In genomic region chr10:110396284-110396651, GRCh38 we compare ENCODE assay signal across 2 cellular contexts.
TF ChIP-seq lines count a peak whose summit lies in the region.

No MANE protein-coding gene starts in this region.

TF ChIP-seq in IMR-90, 13 proteins besides CTCF, POLR2A, EP300 and RAD21 (continued from another document):
- no peak for TF ChIP-seq MAZ (IDR thresholded peaks at IDR 0.05; ENCODE audit: borderline replicate concordance, low read depth, low read length)
- TF ChIP-seq, protein P1, sequence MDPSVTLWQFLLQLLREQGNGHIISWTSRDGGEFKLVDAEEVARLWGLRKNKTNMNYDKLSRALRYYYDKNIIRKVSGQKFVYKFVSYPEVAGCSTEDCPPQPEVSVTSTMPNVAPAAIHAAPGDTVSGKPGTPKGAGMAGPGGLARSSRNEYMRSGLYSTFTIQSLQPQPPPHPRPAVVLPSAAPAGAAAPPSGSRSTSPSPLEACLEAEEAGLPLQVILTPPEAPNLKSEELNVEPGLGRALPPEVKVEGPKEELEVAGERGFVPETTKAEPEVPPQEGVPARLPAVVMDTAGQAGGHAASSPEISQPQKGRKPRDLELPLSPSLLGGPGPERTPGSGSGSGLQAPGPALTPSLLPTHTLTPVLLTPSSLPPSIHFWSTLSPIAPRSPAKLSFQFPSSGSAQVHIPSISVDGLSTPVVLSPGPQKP (IDR thresholded peaks at IDR 0.05; ENCODE audit: borderline replicate concordance, low read depth, low read length), result no peak

TF ChIP-seq in K562, 482 proteins besides CTCF, POLR2A, EP300 and RAD21:
- TF ChIP-seq KDM4B (IDR thresholded peaks at IDR 0.05; ENCODE audit: borderline replicate concordance in 2 of 2, low read depth in 1 of 2) (no peak), FOXJ2 (tag; IDR thresholded peaks at IDR 0.05) (0 out of 2 replicates have a peak, but pooled peaks have one; percentile 5), KDM1A (IDR thresholded peaks at IDR 0.05) (no peak), ZNF639 (CRISPR knock-in tag; conservative IDR thresholded peaks at IDR 0.05 in 1 of 2, IDR thresholded peaks at IDR 0.05 in 1 of 2) (0 out of 4 replicates have a peak, but pooled peaks of 1 of the 2 experiments have one; percentile 1)
